In the genomic region with DNA sequence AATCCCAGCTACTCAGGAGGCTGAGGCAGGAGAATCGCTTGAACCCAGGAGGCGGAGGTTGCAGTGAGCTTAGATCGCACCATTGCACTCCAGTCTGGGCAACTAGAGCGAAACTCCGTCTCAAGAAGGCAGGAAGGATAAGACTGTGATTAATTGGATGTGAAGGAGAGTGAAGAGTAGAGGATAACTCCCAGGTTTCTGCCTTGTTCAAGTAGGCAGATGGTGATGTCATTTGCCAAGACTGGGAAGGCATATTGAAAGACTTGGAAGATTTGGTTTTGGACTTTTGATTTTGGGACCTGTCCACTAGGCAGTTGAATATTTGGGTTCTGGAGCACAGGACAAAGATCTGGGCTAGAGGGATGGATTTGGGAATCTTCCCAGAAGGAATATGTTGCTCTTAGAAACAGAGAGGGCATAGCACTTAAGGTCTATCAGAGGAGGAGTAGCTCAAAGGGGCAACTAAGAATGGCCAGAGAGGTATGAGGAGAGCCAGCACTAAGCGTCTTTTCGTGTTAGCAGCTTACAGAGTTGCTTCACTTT, we compare ENCODE assay signal across 12 cellular contexts. TPM values are rescaled to one million over a fixed set of nuclear protein-coding genes. Genes with fewer than 3 reads are reported as not detected.
DNase-seq lines count a peak whose midpoint lies in the region; ATAC-seq and TF ChIP-seq lines count a peak whose summit lies in the region.
"Had no signal": no experiment of that assay in that cellular context is flagged by ENCODE, and none has a peak within 500 bp of the region (broad histone marks: within the 10 kb centered on the region; RNA-seq: fewer than 3 reads in every experiment).

No MANE protein-coding gene starts in this region.

- H3K4ac ChIP-seq in mesenchymal stem cell (ENCODE audit: low read depth in 1 of 2, low read length in 2 of 2), result peak overlapping the region in 1 of 2 experiments; percentile 57

- ATAC-seq in HG03095 (IDR thresholded peaks at IDR 0.05; ENCODE audit: unreplicated experiment), result no peak
- ATAC-seq in GM18505 (IDR thresholded peaks at IDR 0.05; ENCODE audit: unreplicated experiment), result no peak
- ATAC-seq: body of pancreas; stimulated activated naive CD8-positive, alpha-beta T cell treated with anti-CD3 and anti-CD28 coated beads, Interleukin-15, Interleukin-2, amounts not matched to agents 100 U/mL and 50 U/mL, for 24 hours had no signal

- no peak overlapping the region for H3K23ac ChIP-seq in mesenchymal stem cell (ENCODE audit: low read length in 2 of 2)

- H2BK12ac ChIP-seq in mesenchymal stem cell (ENCODE audit: low read length in 2 of 2), result peak overlapping the region in 1 of 2 experiments; percentile 69

- H3K4me1 ChIP-seq in A673 (ENCODE audit: insufficient read depth, low read length, poor library complexity, severe bottlenecking) (peaks cover 54% of the 10 kb centered on the region), mesenchymal stem cell (ENCODE audit: control insufficient read depth, insufficient read depth, low read depth, low read length) (peaks cover 12% of the 10 kb centered on the region)

- H2BK120ac ChIP-seq in mesenchymal stem cell (ENCODE audit: low read depth, low read length), result no peak overlapping the region

- peak overlapping the region; percentile 77 for H3K27ac ChIP-seq in A673 (ENCODE audit: low read depth, low read length, poor library complexity, severe bottlenecking)
- H3K27ac ChIP-seq in caudate nucleus (ENCODE audit: low read depth, low read length), result peak overlapping the region; percentile 63
- peak overlapping the region; percentile 95 for H3K27ac ChIP-seq in mesenchymal stem cell (ENCODE audit: low read length, poor library complexity, severe bottlenecking)
- H3K27ac ChIP-seq: C4-2B had no signal

- no peak overlapping the region for H2BK5ac ChIP-seq in mesenchymal stem cell (ENCODE audit: low read depth, low read length, poor library complexity, severe bottlenecking)

- no peak overlapping the region for H2BK15ac ChIP-seq in mesenchymal stem cell (ENCODE audit: low read depth, poor library complexity, severe bottlenecking)

- H3K9me3 ChIP-seq in A673 (ENCODE audit: low read depth, low read length, poor library complexity, severe bottlenecking), result no peaks in the 10 kb centered on the region
- no peaks in the 10 kb centered on the region for H3K9me3 ChIP-seq in mesenchymal stem cell (ENCODE audit: control insufficient read depth, low read length)
- H3K9me3 ChIP-seq: body of pancreas had no signal

- H3K18ac ChIP-seq in mesenchymal stem cell (ENCODE audit: low read depth in 1 of 2, low read length in 2 of 2), result no peak overlapping the region

- WGBS in mesenchymal stem cell, result 80% methylated on average over 7 of the region's 7 CpGs

- H2AK5ac ChIP-seq in mesenchymal stem cell (ENCODE audit: low read length, severe bottlenecking), result peak overlapping the region; percentile 93

- no TSS peak for BruUV-seq in A673 (replicated peaks; lab: Mats Ljungman, UMichigan)

- H3K36me3 Mint-ChIP-seq in HFFc6 (ENCODE audit: low read depth), result peaks cover 25% of the 10 kb centered on the region

- peak overlapping the region; percentile 4 for H3K4me3 ChIP-seq in A673 (ENCODE audit: low read depth, low read length, poor library complexity, severe bottlenecking)
- no peak overlapping the region for H3K4me3 ChIP-seq in mesenchymal stem cell (ENCODE audit: insufficient read depth in 1 of 2, low read depth in 1 of 2, low read length in 2 of 2)
- H3K4me3 ChIP-seq: body of pancreas had no signal

- H3K9me3 Mint-ChIP-seq in HFFc6, result no peaks in the 10 kb centered on the region

- no peak for TF ChIP-seq POLR2A in GM18505 (IDR thresholded peaks at IDR 0.05; ENCODE audit: borderline replicate concordance, extremely low read depth, insufficient read depth, insufficient read length)

- peaks cover 2% of the 10 kb centered on the region; the same call in 1 of the 2 replicates for H3K27me3 Mint-ChIP-seq in HFFc6 (ENCODE audit: insufficient read depth)

- peak overlapping the region; percentile 91 for H3K27ac Mint-ChIP-seq in HFFc6

- DNase-seq in A673 (ENCODE audit: low spot score), result peak; percentile 41
- peak; percentile 13 for DNase-seq in HFFc6
- no peak for DNase-seq in caudate nucleus (lab: John Stamatoyannopoulos, UW)
- peak; percentile 48 for DNase-seq in mesenchymal stem cell
- DNase-seq in midbrain (lab: John Stamatoyannopoulos, UW), result no peak
- no peak for DNase-seq in NCI-H2081 (lab: John Stamatoyannopoulos, UW)
- DNase-seq: body of pancreas; NCI-H2171 treated with DMSO at 0.1 percent for 48 hours; stimulated activated naive CD8-positive, alpha-beta T cell treated with anti-CD3 and anti-CD28 coated beads, Interleukin-15, Interleukin-2, amounts not matched to agents 100 U/mL and 50 U/mL, for 24 hours had no signal

- no peak overlapping the region for H3K4me2 ChIP-seq in mesenchymal stem cell (ENCODE audit: low read length, poor library complexity, severe bottlenecking)

- H3K79me1 ChIP-seq in mesenchymal stem cell (replicated peaks; ENCODE audit: low read length, poor library complexity, severe bottlenecking), result peaks cover 25% of the 10 kb centered on the region

- H3K27me3 ChIP-seq in A673 (replicated peaks; ENCODE audit: insufficient read depth, low read depth, low read length, poor library complexity) (no peaks in the 10 kb centered on the region), mesenchymal stem cell (ENCODE audit: control insufficient read depth in 1 of 2, insufficient read depth in 1 of 2, low read length in 2 of 2) (no peaks in the 10 kb centered on the region)
- H3K27me3 ChIP-seq: body of pancreas had no signal

- peak overlapping the region; percentile 67 for H3K9ac ChIP-seq in mesenchymal stem cell (ENCODE audit: low read length)

- TF ChIP-seq CTCF in A673 (conservative IDR thresholded peaks at IDR 0.05; ENCODE audit: low read depth, low read length) (no peak), HFFc6 (IDR thresholded peaks at IDR 0.05) (no peak; the same call in 1 of the 2 replicates)

- intact Hi-C loops in A673 (cut with micrococcal nuclease; ENCODE audit: unreplicated experiment), result no loop called here

- no peak overlapping the region for H4K91ac ChIP-seq in mesenchymal stem cell (ENCODE audit: low read length)

- peaks cover 78% of the 10 kb centered on the region for H3K4me1 Mint-ChIP-seq in HFFc6 (ENCODE audit: low read depth)

- H3K14ac ChIP-seq in mesenchymal stem cell (ENCODE audit: low read length in 2 of 2), result no peak overlapping the region

- H4K8ac ChIP-seq in mesenchymal stem cell (ENCODE audit: low read length), result no peak overlapping the region

- peak overlapping the region; percentile 77 for H3K4me3 Mint-ChIP-seq in HFFc6

- CTCF ChIA-PET in A673 (lab: Charles Lee), result no interaction called here

- H3K36me3 ChIP-seq in A673 (ENCODE audit: insufficient read depth, low read length, poor library complexity, severe bottlenecking) (no peaks in the 10 kb centered on the region), mesenchymal stem cell (ENCODE audit: control insufficient read depth in 1 of 2, insufficient read depth in 2 of 2, low read depth in 1 of 2, low read length in 2 of 2) (no peaks in the 10 kb centered on the region)

- H2AFZ ChIP-seq in mesenchymal stem cell (ENCODE audit: low read depth, low read length), result no peak overlapping the region

- POLR2A ChIA-PET in A673 (lab: Charles Lee; ENCODE audit: low non-redundant PET), result no interaction called here

RNA-seq across cellular contexts. Expression of a gene that starts 20.0 kb away (rescaled TPM):
- total RNA-seq in A673 (2021), result 21.0 and 22.9 TPM in 2 replicates
- total RNA-seq in HFFc6 (2021; fragmentation: NEBNext Ultra II Directional; extraction: Animal tissue kit (Norgen Biotek cat#: 25700)), result 10 to 100 TPM; 16.2 to 26.0 (median 22.7) TPM
- polyA plus RNA-seq in mesenchymal stem cell (2013, experiment 1 of 2), result 20.0 TPM
- 17.3 TPM for polyA plus RNA-seq in mesenchymal stem cell (2013, experiment 2 of 2)

Comparison
In these comparisons a context has a peak if more than half of its experiments do, and no peak if none do; other contexts are left out.
1. DNase-seq: peak in A673 (single experiment), HFFc6 (single experiment) and mesenchymal stem cell (single experiment); none in caudate nucleus (0 of 61), midbrain (single experiment) and NCI-H2081 (0 of 2).
2. Peak in every context shown above with its lines, with median percentiles within 50 percentile points of each other: H3K27ac ChIP-seq.